Comparison of ENCODE assay signal across 17 cellular contexts in genomic region chr15:20353966-20354883, GRCh38.
DNase-seq lines count a peak whose midpoint lies in the region; ATAC-seq lines count a peak whose summit lies in the region.
"Had no signal": no experiment of that assay in that cellular context is flagged by ENCODE, and none has a peak within 500 bp of the region (broad histone marks: within the 10 kb centered on the region; RNA-seq: fewer than 3 reads in every experiment).

No MANE protein-coding gene starts in this region.

- peak; percentile 61 for DNase-seq in activated effector memory CD4-positive, alpha-beta T cell treated with anti-CD3 and anti-CD28 coated beads, Interleukin-2, amount 50 U/mL, for 16 hours
- DNase-seq in activated effector memory CD4-positive, alpha-beta T cell treated with Interleukin-2 at 50 U/mL for 16 hours = no peak
- DNase-seq in RPMI8226 (peak; percentile 95), hepatic stellate cell (ENCODE audit: low spot score) (peak; percentile 12), superior temporal gyrus (ENCODE audit: extremely low spot score) (peak; percentile 13), CD1c-positive myeloid dendritic cell (ENCODE audit: extremely low spot score) (no peak)
- DNase-seq: activated T-cell treated with anti-CD3 and anti-CD28 coated beads, Interleukin-2, amount 50 U/mL, for 4 hours; Calu3; hypothalamus; NCI-H1092 treated with DMSO at 0.1 percent for 48 hours; NCI-H446; OCI-M1; stimulated activated naive B cell treated with anti-CD40 and anti-IgM and Interleukin-4, amounts not matched to agents 10 μg/mL and 1 μg/mL and 100 μg/mL, for 72 hours had no signal

- ATAC-seq in HG02885 (IDR thresholded peaks at IDR 0.05; ENCODE audit: poor library complexity, unreplicated experiment) = no peak
- ATAC-seq in GM19328 (IDR thresholded peaks at IDR 0.05; ENCODE audit: unreplicated experiment) = no peak
- ATAC-seq: HepG2; SK-N-SH treated with all-trans-retinoic acid at 6 μM for 48 hours; stimulated activated naive B cell treated with anti-CD40 and anti-IgM and Interleukin-4, amounts not matched to agents 10 μg/mL and 1 μg/mL and 100 μg/mL, for 72 hours had no signal

Comparison
In these comparisons a context has a peak if more than half of its experiments do, and no peak if none do; other contexts are left out.
1. DNase-seq: peak in activated effector memory CD4-positive, alpha-beta T cell treated with anti-CD3 and anti-CD28 coated beads, Interleukin-2, amount 50 U/mL, for 16 hours (single experiment), RPMI8226 (single experiment), hepatic stellate cell (single experiment) and superior temporal gyrus (single experiment); none in activated effector memory CD4-positive, alpha-beta T cell treated with Interleukin-2 at 50 U/mL for 16 hours (single experiment) and CD1c-positive myeloid dendritic cell (single experiment).